In genomic region chr1:201876148-201876547, GRCh38 we compare ENCODE assay signal across 9 cellular contexts. TPM values are rescaled to one million over a fixed set of nuclear protein-coding genes. Genes with fewer than 3 reads are reported as not detected.
DNase-seq lines count a peak whose midpoint lies in the region; ATAC-seq and TF ChIP-seq lines count a peak whose summit lies in the region.
"Had no signal": no experiment of that assay in that cellular context is flagged by ENCODE, and none has a peak within 500 bp of the region (broad histone marks: within the 10 kb centered on the region; RNA-seq: fewer than 3 reads in every experiment).

No MANE protein-coding gene starts in this region.

- peak; percentile 39; the same call in 1 of the 2 replicates for TF ChIP-seq CTCF in C4-2B (conservative IDR thresholded peaks at IDR 0.05)
- TF ChIP-seq CTCF in astrocyte of the cerebellum (IDR thresholded peaks at IDR 0.05; ENCODE audit: low read depth, low read length, missing control alignments): peak; percentile 53
- peak; percentile 29 for TF ChIP-seq CTCF in lower lobe of right lung (IDR thresholded peaks at IDR 0.05)

- no peak overlapping the region for H3K4me3 ChIP-seq in astrocyte of the cerebellum (ENCODE audit: low read depth, low read length)
- H3K4me3 ChIP-seq in lower lobe of right lung: no peak overlapping the region

- intact Hi-C loops in lower lobe of right lung (cut with DNase I): no loop called here

- H3K9me3 ChIP-seq in lower lobe of right lung: no peaks in the 10 kb centered on the region

- no peak overlapping the region for H3K4me3 Mint-ChIP-seq in activated T-cell treated with anti-CD3 and anti-CD28 coated beads, Interleukin-2, amount 50 U/mL, for 24 hours

- no peaks in the 10 kb centered on the region for H3K4me1 Mint-ChIP-seq in activated T-cell treated with anti-CD3 and anti-CD28 coated beads, Interleukin-2, amount 50 U/mL, for 24 hours (ENCODE audit: low read depth)

- no peaks in the 10 kb centered on the region for H3K4me1 ChIP-seq in lower lobe of right lung

- H3K27me3 Mint-ChIP-seq in activated T-cell treated with anti-CD3 and anti-CD28 coated beads, Interleukin-2, amount 50 U/mL, for 24 hours: no peaks in the 10 kb centered on the region

- ATAC-seq in lower lobe of right lung: no peak
- no peak for ATAC-seq in HG02588 (IDR thresholded peaks at IDR 0.05; ENCODE audit: unreplicated experiment)
- ATAC-seq in HG02642 (IDR thresholded peaks at IDR 0.05; ENCODE audit: poor library complexity, unreplicated experiment): no peak

- H3K36me3 Mint-ChIP-seq in activated T-cell treated with anti-CD3 and anti-CD28 coated beads, Interleukin-2, amount 50 U/mL, for 24 hours (ENCODE audit: low read depth): peaks cover 77% of the 10 kb centered on the region

- DNase-seq in Kasumi-1 (lab: John Stamatoyannopoulos, UW): peak; percentile 38 to 54
- DNase-seq in astrocyte of the cerebellum (ENCODE audit: low read depth): no peak
- no peak for DNase-seq in lower lobe of right lung
- no peak for DNase-seq in T-helper 1 cell
- DNase-seq in activated T-cell treated with anti-CD3 and anti-CD28 coated beads, Interleukin-2, amount 50 U/mL, for 24 hours: no peak
- DNase-seq: GDM1 had no signal

- no peak overlapping the region for H3K27ac ChIP-seq in C4-2B
- H3K27ac ChIP-seq in lower lobe of right lung: no peak overlapping the region

- H3K36me3 ChIP-seq in lower lobe of right lung: peaks cover 52% of the 10 kb centered on the region

- in situ Hi-C loops in astrocyte of the cerebellum (cut with HindIII; ENCODE audit: low sequenced_read_pairs): no loop called here

- H3K9me3 Mint-ChIP-seq in activated T-cell treated with anti-CD3 and anti-CD28 coated beads, Interleukin-2, amount 50 U/mL, for 24 hours: no peaks in the 10 kb centered on the region

- no peaks in the 10 kb centered on the region for H3K27me3 ChIP-seq in lower lobe of right lung (ENCODE audit: low read depth)

- no peak overlapping the region for H3K27ac Mint-ChIP-seq in activated T-cell treated with anti-CD3 and anti-CD28 coated beads, Interleukin-2, amount 50 U/mL, for 24 hours

RNA-seq across cellular contexts. Expression of gene SHISA4, which starts 12.6 kb away (rescaled TPM):
- total RNA-seq in lower lobe of right lung: 7.8 TPM

RNA-seq across cellular contexts. Expression of gene IPO9, which starts 47.2 kb away (rescaled TPM):
- 34.1 TPM for total RNA-seq in lower lobe of right lung

Comparison
In these comparisons a context has a peak if more than half of its experiments do, and no peak if none do; other contexts are left out.
1. DNase-seq: peak in Kasumi-1 (2 of 2); none in astrocyte of the cerebellum (single experiment), lower lobe of right lung (single experiment), T-helper 1 cell (0 of 5) and activated T-cell treated with anti-CD3 and anti-CD28 coated beads, Interleukin-2, amount 50 U/mL, for 24 hours (single experiment).
2. Peak in every context shown above with its lines, with median percentiles within 50 percentile points of each other: CTCF ChIP-seq.